12 cellular contexts compared by ENCODE assay signal in the genomic region with DNA sequence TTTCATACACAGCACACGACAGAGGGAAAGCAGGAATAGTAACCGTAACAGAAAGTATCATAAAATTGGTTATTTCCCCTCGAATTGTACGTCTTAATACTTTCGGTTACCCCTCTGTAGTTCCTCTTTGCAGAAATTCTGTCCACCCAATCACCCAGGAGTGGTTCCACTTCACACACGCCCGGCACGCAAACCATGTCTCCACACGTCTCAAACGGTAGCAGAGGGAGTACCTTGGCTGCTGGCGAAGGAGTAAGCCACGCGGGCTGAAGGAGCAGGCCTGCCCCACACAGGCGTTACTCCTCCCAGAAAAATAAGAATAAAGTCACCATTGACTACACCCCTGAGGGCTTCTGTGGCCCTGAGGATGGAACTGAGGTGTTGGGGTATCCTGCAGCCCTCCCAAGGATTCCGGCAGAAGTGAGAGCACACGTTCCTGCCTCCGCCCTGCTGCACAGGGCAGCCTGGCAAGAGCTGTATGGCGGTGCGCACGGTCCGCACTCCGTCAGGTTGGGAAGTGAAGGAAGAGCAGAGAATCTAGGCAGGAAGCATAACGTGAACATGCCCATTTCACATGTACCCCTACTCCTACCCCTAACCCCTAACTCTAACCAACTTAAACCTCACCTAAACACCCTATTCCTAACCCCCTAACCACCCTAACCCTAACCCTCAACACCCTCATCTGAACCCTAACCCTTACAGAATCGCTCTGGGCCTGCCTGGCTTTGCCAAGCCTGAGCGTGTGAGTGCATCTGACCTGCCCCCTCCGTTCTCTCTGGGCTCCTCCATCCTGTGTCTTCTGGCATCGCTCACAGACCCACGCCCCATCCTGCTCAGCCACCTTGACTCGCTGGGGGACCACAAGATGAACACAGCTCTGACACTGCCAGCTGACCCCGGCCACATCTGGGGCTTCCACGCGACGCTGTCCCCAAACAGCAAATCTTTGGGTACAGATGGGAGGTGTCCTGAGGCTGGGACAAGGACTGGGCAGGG. TPM values are rescaled to one million over a fixed set of nuclear protein-coding genes. Genes with fewer than 3 reads are reported as not detected.
DNase-seq lines count a peak whose midpoint lies in the region; ATAC-seq, FAIRE-seq and TF ChIP-seq lines count a peak whose summit lies in the region.
"Had no signal": no experiment of that assay in that cellular context is flagged by ENCODE, and none has a peak within 500 bp of the region (broad histone marks: within the 10 kb centered on the region; RNA-seq: fewer than 3 reads in every experiment).

No MANE protein-coding gene starts in this region.

- H3K4me1 Mint-ChIP-seq in GM23338 = peaks cover 24% of the 10 kb centered on the region

- no peaks in the 10 kb centered on the region for H3K9me3 ChIP-seq in mesenchymal stem cell (ENCODE audit: control insufficient read depth, low read length)
- no peaks in the 10 kb centered on the region for H3K9me3 ChIP-seq in vagina
- H3K9me3 ChIP-seq: neutrophil, Peyer's patch had no signal

- H3K79me1 ChIP-seq in mesenchymal stem cell (replicated peaks; ENCODE audit: low read length, poor library complexity, severe bottlenecking) = peaks cover 52% of the 10 kb centered on the region

- H3K14ac ChIP-seq in mesenchymal stem cell (ENCODE audit: low read length in 2 of 2) = peak overlapping the region in 1 of 2 experiments; percentile 36

- H3K9me2 ChIP-seq in GM23338 (ENCODE audit: insufficient read depth) = no peaks in the 10 kb centered on the region

- H3K27ac Mint-ChIP-seq in GM23338 = peak overlapping the region; percentile 67; the same call in 1 of the 2 replicates

- peak overlapping the region in 1 of 2 experiments; percentile 1 for H2BK12ac ChIP-seq in mesenchymal stem cell (ENCODE audit: low read length in 2 of 2)

- H3K4me3 Mint-ChIP-seq in GM23338 = no peak overlapping the region

- H2AFZ ChIP-seq in GM23338 (no peak overlapping the region), mesenchymal stem cell (ENCODE audit: low read depth, low read length) (no peak overlapping the region)

- no peak overlapping the region for H2BK15ac ChIP-seq in mesenchymal stem cell (ENCODE audit: low read depth, poor library complexity, severe bottlenecking)

- peaks cover 4% of the 10 kb centered on the region; the same call in 1 of the 3 replicates for H3K36me3 Mint-ChIP-seq in GM23338 (ENCODE audit: low read depth)

- 0 out of 2 replicates have a peak, but pooled peaks cover 8% of the 10 kb centered on the region for H3F3A ChIP-seq in GM23338 (replicated peaks; ENCODE audit: low read depth)

- H3K27ac ChIP-seq in GM23338 (ENCODE audit: low read depth) (no peak overlapping the region), mesenchymal stem cell (ENCODE audit: low read length, poor library complexity, severe bottlenecking) (no peak overlapping the region), vagina (no peak overlapping the region)
- H3K27ac ChIP-seq: neutrophil, Peyer's patch had no signal

- H3K4ac ChIP-seq in mesenchymal stem cell (ENCODE audit: low read depth in 1 of 2, low read length in 2 of 2) = no peak overlapping the region

- H3K9ac ChIP-seq in mesenchymal stem cell (ENCODE audit: low read length) = no peak overlapping the region

- peak overlapping the region; percentile 18 for H4K91ac ChIP-seq in mesenchymal stem cell (ENCODE audit: low read length)

- ATAC-seq in GM18909 (IDR thresholded peaks at IDR 0.05; ENCODE audit: poor library complexity, unreplicated experiment) = peak; percentile 55
- no peak for ATAC-seq in GM23338
- ATAC-seq in HG03565 (IDR thresholded peaks at IDR 0.05; ENCODE audit: unreplicated experiment) = peak; percentile 46

- no peak overlapping the region for H3K4me3 ChIP-seq in GM23338
- no peak overlapping the region for H3K4me3 ChIP-seq in mesenchymal stem cell (ENCODE audit: insufficient read depth in 1 of 2, low read depth in 1 of 2, low read length in 2 of 2)
- H3K4me3 ChIP-seq in vagina = no peak overlapping the region
- H3K4me3 ChIP-seq: Peyer's patch had no signal

- H3K23ac ChIP-seq in mesenchymal stem cell (ENCODE audit: low read length in 2 of 2) = no peak overlapping the region

- H2AK5ac ChIP-seq in mesenchymal stem cell (ENCODE audit: low read length, severe bottlenecking) = no peak overlapping the region

- H3K79me2 ChIP-seq in GM23338 (replicated peaks; ENCODE audit: insufficient read depth) = 0 out of 2 replicates have a peak, but pooled peaks cover 7% of the 10 kb centered on the region

- TF ChIP-seq CTCF in GM23338 (conservative IDR thresholded peaks at IDR 0.05; ENCODE audit: low read depth in 2 of 2) (no peak), vagina (IDR thresholded peaks at IDR 0.05) (no peak), D721Med (IDR thresholded peaks at IDR 0.05; ENCODE audit: insufficient read depth, missing control alignments) (no peak)

- H3K36me3 ChIP-seq in GM23338 (ENCODE audit: insufficient read depth) (no peaks in the 10 kb centered on the region), mesenchymal stem cell (ENCODE audit: control insufficient read depth in 1 of 2, insufficient read depth in 2 of 2, low read depth in 1 of 2, low read length in 2 of 2) (peaks cover 0 to 36% of the 10 kb centered on the region in 2 experiments), vagina (no peaks in the 10 kb centered on the region)
- H3K36me3 ChIP-seq: neutrophil had no signal

- H3K9me3 Mint-ChIP-seq in GM23338 = no peaks in the 10 kb centered on the region

- TF ChIP-seq POLR2A in vagina (IDR thresholded peaks at IDR 0.05) = no peak

- DNase-seq in GM23338 (ENCODE audit: low spot score) = no peak
- DNase-seq in mesenchymal stem cell = no peak
- no peak for DNase-seq in activated gamma-delta T cell (lab: John Stamatoyannopoulos, UW)
- DNase-seq in vagina (ENCODE audit: extremely low spot score in 2 of 2) = no peak
- no peak for DNase-seq in glomerular visceral epithelial cell (ENCODE audit: extremely low spot score)
- DNase-seq in D721Med (ENCODE audit: insufficient read length, low spot score) = no peak
- DNase-seq: IMR-90 had no signal

- no peak overlapping the region for H3K18ac ChIP-seq in mesenchymal stem cell (ENCODE audit: low read depth in 1 of 2, low read length in 2 of 2)

- H3K27me3 Mint-ChIP-seq in GM23338 (ENCODE audit: insufficient read depth, low read depth, poor library complexity) = peaks cover 7% of the 10 kb centered on the region

- no peak overlapping the region for H4K8ac ChIP-seq in mesenchymal stem cell (ENCODE audit: low read length)

- H4K20me1 ChIP-seq in GM23338 (replicated peaks; ENCODE audit: insufficient read depth) = peaks cover 9% of the 10 kb centered on the region; the same call in 1 of the 2 replicates

- H3K27me3 ChIP-seq in GM23338 (ENCODE audit: insufficient read depth) = no peaks in the 10 kb centered on the region
- H3K27me3 ChIP-seq in mesenchymal stem cell (ENCODE audit: control insufficient read depth in 1 of 2, insufficient read depth in 1 of 2, low read length in 2 of 2) = peaks cover 0 to 9% of the 10 kb centered on the region in 2 experiments
- H3K27me3 ChIP-seq in vagina = no peaks in the 10 kb centered on the region
- H3K27me3 ChIP-seq: Peyer's patch had no signal

- intact Hi-C loops in vagina (cut with DNase I) = no loop called here

- H2BK120ac ChIP-seq in mesenchymal stem cell (ENCODE audit: low read depth, low read length) = no peak overlapping the region

- H2BK5ac ChIP-seq in mesenchymal stem cell (ENCODE audit: low read depth, low read length, poor library complexity, severe bottlenecking) = no peak overlapping the region

- H3K4me2 ChIP-seq in GM23338 = no peak overlapping the region
- no peak overlapping the region for H3K4me2 ChIP-seq in mesenchymal stem cell (ENCODE audit: low read length, poor library complexity, severe bottlenecking)

- peaks cover 9% of the 10 kb centered on the region; the same call in 1 of the 2 replicates for H3K4me1 ChIP-seq in GM23338 (ENCODE audit: insufficient read depth)
- H3K4me1 ChIP-seq in mesenchymal stem cell (ENCODE audit: control insufficient read depth, insufficient read depth, low read depth, low read length) = peaks cover 23% of the 10 kb centered on the region
- peaks cover 56% of the 10 kb centered on the region for H3K4me1 ChIP-seq in vagina

- no peak for FAIRE-seq in D721Med (lab: Jason Lieb, UNC)
- FAIRE-seq: G401.6 had no signal

- 93% methylated on average over 33 of the region's 33 CpGs for WGBS in mesenchymal stem cell

TF ChIP-seq in GM23338, 12 proteins besides CTCF, POLR2A, EP300 and RAD21 (continues in another document):
- TF ChIP-seq ZNF114 (CRISPR knock-in tag; IDR thresholded peaks at IDR 0.05) (no peak), ZNF331 (CRISPR knock-in tag; IDR thresholded peaks at IDR 0.05; ENCODE audit: low read depth) (no peak)
- TF ChIP-seq, protein P1, sequence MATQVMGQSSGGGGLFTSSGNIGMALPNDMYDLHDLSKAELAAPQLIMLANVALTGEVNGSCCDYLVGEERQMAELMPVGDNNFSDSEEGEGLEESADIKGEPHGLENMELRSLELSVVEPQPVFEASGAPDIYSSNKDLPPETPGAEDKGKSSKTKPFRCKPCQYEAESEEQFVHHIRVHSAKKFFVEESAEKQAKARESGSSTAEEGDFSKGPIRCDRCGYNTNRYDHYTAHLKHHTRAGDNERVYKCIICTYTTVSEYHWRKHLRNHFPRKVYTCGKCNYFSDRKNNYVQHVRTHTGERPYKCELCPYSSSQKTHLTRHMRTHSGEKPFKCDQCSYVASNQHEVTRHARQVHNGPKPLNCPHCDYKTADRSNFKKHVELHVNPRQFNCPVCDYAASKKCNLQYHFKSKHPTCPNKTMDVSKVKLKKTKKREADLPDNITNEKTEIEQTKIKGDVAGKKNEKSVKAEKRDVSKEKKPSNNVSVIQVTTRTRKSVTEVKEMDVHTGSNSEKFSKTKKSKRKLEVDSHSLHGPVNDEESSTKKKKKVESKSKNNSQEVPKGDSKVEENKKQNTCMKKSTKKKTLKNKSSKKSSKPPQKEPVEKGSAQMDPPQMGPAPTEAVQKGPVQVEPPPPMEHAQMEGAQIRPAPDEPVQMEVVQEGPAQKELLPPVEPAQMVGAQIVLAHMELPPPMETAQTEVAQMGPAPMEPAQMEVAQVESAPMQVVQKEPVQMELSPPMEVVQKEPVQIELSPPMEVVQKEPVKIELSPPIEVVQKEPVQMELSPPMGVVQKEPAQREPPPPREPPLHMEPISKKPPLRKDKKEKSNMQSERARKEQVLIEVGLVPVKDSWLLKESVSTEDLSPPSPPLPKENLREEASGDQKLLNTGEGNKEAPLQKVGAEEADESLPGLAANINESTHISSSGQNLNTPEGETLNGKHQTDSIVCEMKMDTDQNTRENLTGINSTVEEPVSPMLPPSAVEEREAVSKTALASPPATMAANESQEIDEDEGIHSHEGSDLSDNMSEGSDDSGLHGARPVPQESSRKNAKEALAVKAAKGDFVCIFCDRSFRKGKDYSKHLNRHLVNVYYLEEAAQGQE (IDR thresholded peaks at IDR 0.05; ENCODE audit: unreplicated experiment) = no peak

RNA-seq across cellular contexts. Expression of a gene that starts 18.2 kb away (rescaled TPM):
- total RNA-seq in GM23338 (2014; rRNA removed; shearing (Covaris generic)) = 0.16 and 0.28 TPM in 2 replicates
- polyA plus RNA-seq in GM23338 (2016; fragmentation: Nextera tagmentation; extraction: Ambion mirVana) = 0.37 TPM in 1 of 2 replicates, not detected in the other
- polyA plus RNA-seq in mesenchymal stem cell (2013, experiment 1 of 2) = 0.36 TPM
- polyA plus RNA-seq in mesenchymal stem cell (2013, experiment 2 of 2) = 0.40 TPM
- total RNA-seq in vagina = 36.1 TPM

RNA-seq across cellular contexts. Expression of a gene that starts 25.3 kb away (rescaled TPM):
- 2.8 TPM in 1 of 2 replicates, not detected in the other for total RNA-seq in GM23338 (2014; rRNA removed; shearing (Covaris generic))
- 0.42 and 0.89 TPM in 2 replicates for polyA plus RNA-seq in GM23338 (2016; fragmentation: Nextera tagmentation; extraction: Ambion mirVana)
- 3.9 TPM for polyA plus RNA-seq in mesenchymal stem cell (2013, experiment 1 of 2)
- polyA plus RNA-seq in mesenchymal stem cell (2013, experiment 2 of 2) = 4.0 TPM
- 8.3 TPM for total RNA-seq in vagina

Comparison
In these comparisons a context has a peak if more than half of its experiments do, and no peak if none do; other contexts are left out.
1. RNA of a gene that starts 18.2 kb away (total RNA-seq): 36.1 TPM in vagina (single experiment); 0.16 to 0.28 TPM in GM23338; every median in the first group is over 10 times any median in the second.